Comparison of ENCODE assay signal across 9 cellular contexts in genomic region chr11:2268911-2269600, GRCh38. TPM values are rescaled to one million over a fixed set of nuclear protein-coding genes. Genes with fewer than 3 reads are reported as not detected.
DNase-seq lines count a peak whose midpoint lies in the region; ATAC-seq and TF ChIP-seq lines count a peak whose summit lies in the region.
"Had no signal": no experiment of that assay in that cellular context is flagged by ENCODE, and none has a peak within 500 bp of the region (broad histone marks: within the 10 kb centered on the region; RNA-seq: fewer than 3 reads in every experiment).

No MANE protein-coding gene starts in this region.

- CTCF ChIA-PET in GM10248 (lab: Yijun Ruan, JAX) (no interaction called here), PC-3 (lab: Charles Lee) (no interaction called here)

- no peaks in the 10 kb centered on the region for H3F3A ChIP-seq in PC-3 (ENCODE audit: low read length, unreplicated experiment)

- no peaks in the 10 kb centered on the region for H3K79me2 ChIP-seq in PC-3 (ENCODE audit: low read length)

- peaks cover 2% of the 10 kb centered on the region for H3K4me1 Mint-ChIP-seq in glutamatergic neuron (ENCODE audit: low read depth, unreplicated experiment)

- H3K9me3 ChIP-seq in PC-3 (ENCODE audit: low read length), result no peaks in the 10 kb centered on the region
- H3K9me3 ChIP-seq in iPS-15b (ENCODE audit: control insufficient read depth, insufficient read depth, low read length), result no peaks in the 10 kb centered on the region

- no peak overlapping the region for H3K27ac ChIP-seq in PC-3 (ENCODE audit: low read length)

- TF ChIP-seq CTCF in GM10248 (IDR thresholded peaks at IDR 0.05; ENCODE audit: control extremely low read depth, extremely low read depth, low read depth, missing control alignments) (no peak), PC-3 (conservative IDR thresholded peaks at IDR 0.05; ENCODE audit: low read depth, low read length) (no peak), glutamatergic neuron (IDR thresholded peaks at IDR 0.05; ENCODE audit: partially characterized antibody, unreplicated experiment) (no peak)

- H3K4me1 ChIP-seq in PC-3 (ENCODE audit: insufficient read depth, low read length), result no peaks in the 10 kb centered on the region; the same call in 1 of the 2 replicates
- H3K4me1 ChIP-seq in iPS-15b (ENCODE audit: control insufficient read depth, insufficient read depth, low read length), result no peaks in the 10 kb centered on the region

- no TSS peak for BruUV-seq in PC-3 (replicated peaks; lab: Mats Ljungman, UMichigan)

- H3K27me3 ChIP-seq in PC-3 (ENCODE audit: low read length), result 0 out of 2 replicates have a peak, but pooled peaks cover 4% of the 10 kb centered on the region
- peaks cover 66% of the 10 kb centered on the region for H3K27me3 ChIP-seq in iPS-15b (ENCODE audit: control insufficient read depth, insufficient read depth, low read length)

- no peak overlapping the region for H3K27ac Mint-ChIP-seq in activated naive CD4-positive, alpha-beta T cell treated with anti-CD3 and anti-CD28 coated beads, Interleukin-2, amount 50 U/mL, for 72 hours
- no peak overlapping the region for H3K27ac Mint-ChIP-seq in glutamatergic neuron (ENCODE audit: unreplicated experiment)

- H3K4me3 Mint-ChIP-seq in glutamatergic neuron (ENCODE audit: unreplicated experiment), result no peak overlapping the region

- H3K9me2 ChIP-seq in PC-3 (replicated peaks; ENCODE audit: low read length), result no peaks in the 10 kb centered on the region

- no peaks in the 10 kb centered on the region for H3K36me3 Mint-ChIP-seq in activated naive CD4-positive, alpha-beta T cell treated with anti-CD3 and anti-CD28 coated beads, Interleukin-2, amount 50 U/mL, for 72 hours
- H3K36me3 Mint-ChIP-seq in glutamatergic neuron (ENCODE audit: unreplicated experiment), result peaks cover 5% of the 10 kb centered on the region

- H3K9me3 Mint-ChIP-seq in activated naive CD4-positive, alpha-beta T cell treated with anti-CD3 and anti-CD28 coated beads, Interleukin-2, amount 50 U/mL, for 72 hours, result no peaks in the 10 kb centered on the region
- peaks cover 8% of the 10 kb centered on the region for H3K9me3 Mint-ChIP-seq in glutamatergic neuron (ENCODE audit: unreplicated experiment)

- intact Hi-C loops in PC-3 (cut with micrococcal nuclease), result no loop called here

- H4K20me1 ChIP-seq in PC-3 (ENCODE audit: low read length), result no peaks in the 10 kb centered on the region

- POLR2A ChIA-PET in GM10248 (lab: Yijun Ruan, JAX), result no interaction called here
- POLR2A ChIA-PET in PC-3 (lab: Charles Lee; ENCODE audit: unreplicated experiment), result no interaction called here

- peak; percentile 54 for ATAC-seq in PC-3
- peak; percentile 75 to 86 for ATAC-seq in activated naive CD4-positive, alpha-beta T cell treated with anti-CD3 and anti-CD28 coated beads, Interleukin-2, amount 50 U/mL, for 72 hours

- H3K4me2 ChIP-seq in PC-3 (ENCODE audit: low read length), result peak overlapping the region; percentile 92

- H3K9ac ChIP-seq in PC-3 (ENCODE audit: low read length) (no peak overlapping the region), iPS-15b (ENCODE audit: low read depth, low read length) (no peak overlapping the region)

- no peaks in the 10 kb centered on the region for H3K36me3 ChIP-seq in PC-3 (ENCODE audit: low read depth, low read length)
- H3K36me3 ChIP-seq in iPS-15b (ENCODE audit: control insufficient read depth, insufficient read depth, low read length), result no peaks in the 10 kb centered on the region

- DNase-seq in GM10248 (ENCODE audit: extremely low spot score) (peak; percentile 58), PC-3 (peak; percentile 62), EL (no peak), glutamatergic neuron (no peak), NCI-H446 treated with DMSO at 0.1 percent for 48 hours (lab: John Stamatoyannopoulos, UW) (no peak)
- peak; percentile 80 to 86 for DNase-seq in activated naive CD4-positive, alpha-beta T cell treated with anti-CD3 and anti-CD28 coated beads, Interleukin-2, amount 50 U/mL, for 72 hours (ENCODE audit: low spot score in 2 of 2)
- DNase-seq in stimulated activated CD4-positive, alpha-beta T cell treated with anti-CD3 and anti-CD28 coated beads, Interleukin-12 subunit alpha, Interleukin-12 subunit beta, amount 100 ng/mL, for 24 hours (ENCODE audit: low read depth in 2 of 2), result peak; percentile 62 to 79

- H2AFZ ChIP-seq in PC-3 (ENCODE audit: low read length), result peak overlapping the region; percentile 84

- peak overlapping the region; percentile 72 for H3K4me3 ChIP-seq in PC-3 (ENCODE audit: low read length)
- peak overlapping the region; percentile 31 for H3K4me3 ChIP-seq in iPS-15b (ENCODE audit: low read depth, low read length)

- peaks cover 36% of the 10 kb centered on the region for H3K27me3 Mint-ChIP-seq in glutamatergic neuron (ENCODE audit: unreplicated experiment)

RNA-seq across cellular contexts. Expression of gene ASCL2, which starts 1.3 kb away (rescaled TPM):
- total RNA-seq in PC-3 (2014; rRNA removed), result 0.58 and 1.1 TPM in 2 replicates
- 1 to 10 TPM in 1 of 2 donors, not detected in 1; 8.7 TPM for total RNA-seq in activated naive CD4-positive, alpha-beta T cell treated with anti-CD3 and anti-CD28 coated beads, Interleukin-2, amount 50 U/mL, for 72 hours
- total RNA-seq in glutamatergic neuron (ENCODE audit: unreplicated experiment), result not detected
- total RNA-seq: NCI-H460 had no signal

RNA-seq across cellular contexts. Expression of gene C11orf21, which starts 32.7 kb away (rescaled TPM):
- total RNA-seq in PC-3 (2014; rRNA removed), result not detected in 2 replicates
- total RNA-seq in activated naive CD4-positive, alpha-beta T cell treated with anti-CD3 and anti-CD28 coated beads, Interleukin-2, amount 50 U/mL, for 72 hours, result 10 to 100 TPM in 1 of 2 donors, 1 to 10 TPM in 1; 7.8 to 10.2 TPM
- total RNA-seq in glutamatergic neuron (ENCODE audit: unreplicated experiment), result not detected
- total RNA-seq: NCI-H460 had no signal

RNA-seq across cellular contexts. Expression of gene TSPAN32, which starts 32.8 kb away (rescaled TPM):
- not detected in 2 replicates for total RNA-seq in PC-3 (2014; rRNA removed)
- total RNA-seq in activated naive CD4-positive, alpha-beta T cell treated with anti-CD3 and anti-CD28 coated beads, Interleukin-2, amount 50 U/mL, for 72 hours, result 1 to 10 TPM; 5.6 to 7.6 TPM
- total RNA-seq in glutamatergic neuron (ENCODE audit: unreplicated experiment), result not detected
- total RNA-seq: NCI-H460 had no signal

Comparison
In these comparisons a context has a peak if more than half of its experiments do, and no peak if none do; other contexts are left out.
1. DNase-seq: peak in GM10248 (single experiment), PC-3 (single experiment), activated naive CD4-positive, alpha-beta T cell treated with anti-CD3 and anti-CD28 coated beads, Interleukin-2, amount 50 U/mL, for 72 hours (2 of 2) and stimulated activated CD4-positive, alpha-beta T cell treated with anti-CD3 and anti-CD28 coated beads, Interleukin-12 subunit alpha, Interleukin-12 subunit beta, amount 100 ng/mL, for 24 hours (2 of 2); none in EL (single experiment), glutamatergic neuron (single experiment) and NCI-H446 treated with DMSO at 0.1 percent for 48 hours (single experiment).